8 cellular contexts compared by ENCODE assay signal in the genomic region with DNA sequence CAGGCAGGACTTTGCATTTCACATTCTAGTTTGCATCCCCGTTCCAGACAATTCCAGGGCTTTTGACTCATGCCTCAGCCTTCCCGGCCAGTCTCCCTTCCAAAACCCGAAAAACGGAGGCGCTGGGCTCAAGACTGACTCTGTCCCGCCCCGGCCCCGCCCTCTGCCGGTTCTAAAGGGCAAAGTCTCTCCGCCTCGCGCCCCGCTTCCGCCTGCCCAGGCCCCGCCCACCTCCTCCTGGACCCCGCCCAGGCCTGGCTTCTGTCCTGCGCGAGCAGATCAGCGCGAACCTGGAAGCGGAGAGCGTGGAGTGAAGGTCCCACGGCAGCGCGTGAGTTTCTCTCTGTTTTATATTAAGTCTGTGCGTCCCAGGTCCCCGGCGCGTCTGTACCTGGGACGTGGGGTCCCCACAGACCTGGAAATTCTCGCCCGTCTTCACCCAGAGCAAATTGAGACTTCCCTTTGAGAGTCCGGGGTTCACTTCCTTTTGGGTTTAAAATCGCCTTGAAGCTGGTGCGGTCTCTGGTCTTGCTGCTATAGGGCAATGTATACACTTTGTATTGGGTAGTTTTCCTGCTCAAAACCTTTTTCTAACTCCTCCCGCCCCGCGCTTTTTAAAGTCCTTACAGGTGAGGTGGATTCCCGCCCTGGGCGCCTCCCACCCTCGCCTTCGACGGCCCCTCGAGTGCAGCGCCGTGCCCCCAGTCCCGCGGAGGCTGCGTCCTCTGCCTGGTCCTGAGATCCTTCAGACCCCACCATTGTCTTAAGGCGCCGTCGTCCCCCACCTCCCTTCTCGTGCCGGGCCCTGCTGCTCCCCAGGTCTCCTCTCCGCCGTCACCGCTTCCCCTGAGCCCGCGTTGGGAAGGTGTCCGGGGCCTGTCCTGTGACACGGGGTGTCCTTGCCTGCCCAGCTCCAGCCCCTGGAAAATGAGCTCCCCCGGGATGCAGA. TPM values are rescaled to one million over a fixed set of nuclear protein-coding genes. Genes with fewer than 3 reads are reported as not detected.
DNase-seq lines count a peak whose midpoint lies in the region; ATAC-seq and TF ChIP-seq lines count a peak whose summit lies in the region.

No MANE protein-coding gene starts in this region.

- H3K27me3 Mint-ChIP-seq in T-helper 17 cell = no peaks in the 10 kb centered on the region

- peak overlapping the region; percentile 57 to 75 for H3K4me3 ChIP-seq in ascending aorta
- H3K4me3 ChIP-seq in hepatocyte = peak overlapping the region; percentile 78
- H3K4me3 ChIP-seq in rectal smooth muscle tissue (ENCODE audit: low read length) = peak overlapping the region; percentile 84
- H3K4me3 ChIP-seq in vagina = peak overlapping the region; percentile 76 to 77

- intact Hi-C loops in ascending aorta (cut with DNase I) = loop anchor here (1.0 to 2.0 kb wide), 5 partner anchors 31 to 89 kb away; a partner anchor contains a TSS
- intact Hi-C loops in vagina (cut with DNase I) = no loop called here

- TF ChIP-seq CTCF in GM12874 (IDR thresholded peaks at IDR 0.05; ENCODE audit: insufficient read depth, low read depth, low read length) (peak; percentile 28; the same call in 1 of the 2 replicates), ascending aorta (IDR thresholded peaks at IDR 0.05) (peak; percentile 20 to 37 (median 35)), hepatocyte (IDR thresholded peaks at IDR 0.05; ENCODE audit: poor library complexity) (peak; percentile 13), vagina (IDR thresholded peaks at IDR 0.05) (peak in 1 of 3 experiments; percentile 27)

- H3K27ac ChIP-seq in ascending aorta (peak overlapping the region; percentile 81 to 85), hepatocyte (peak overlapping the region; percentile 86), rectal smooth muscle tissue (ENCODE audit: low read depth, low read length) (peak overlapping the region; percentile 63), vagina (peak overlapping the region; percentile 91)

- H3K36me3 ChIP-seq in ascending aorta = peaks cover 3 to 4% of the 10 kb centered on the region in 2 donors
- H3K36me3 ChIP-seq in hepatocyte (replicated peaks; ENCODE audit: insufficient read depth, low read depth) = no peaks in the 10 kb centered on the region
- no peaks in the 10 kb centered on the region for H3K36me3 ChIP-seq in rectal smooth muscle tissue (ENCODE audit: control insufficient read depth, insufficient read depth, low read length)
- H3K36me3 ChIP-seq in vagina = no peaks in the 10 kb centered on the region

- DNase-seq in NCI-H128 (lab: John Stamatoyannopoulos, UW; ENCODE audit: unreplicated experiment) (peak; percentile 41), T-helper 17 cell (peak; percentile 88 to 91 (median 90)), ascending aorta (ENCODE audit: low spot score in 2 of 2) (peak; percentile 82 to 98), hepatocyte (ENCODE audit: low spot score) (peak; percentile 97), vagina (ENCODE audit: extremely low spot score in 2 of 2) (peak in 1 of 2 donors; percentile 94)

- ATAC-seq in HG02678 (IDR thresholded peaks at IDR 0.05; ENCODE audit: unreplicated experiment) (peak; percentile 95), T-helper 17 cell (peak; percentile 99)

- H3K9ac ChIP-seq in rectal smooth muscle tissue (ENCODE audit: low read length) = peak overlapping the region; percentile 52

- H3K27me3 ChIP-seq in ascending aorta (no peaks in the 10 kb centered on the region), hepatocyte (no peaks in the 10 kb centered on the region), rectal smooth muscle tissue (ENCODE audit: control insufficient read depth, insufficient read depth, low read length) (no peaks in the 10 kb centered on the region), vagina (no peaks in the 10 kb centered on the region)

- peak overlapping the region; percentile 98 for H3K4me3 Mint-ChIP-seq in T-helper 17 cell

- H2AFZ ChIP-seq in hepatocyte = peak overlapping the region; percentile 71

- H3K27ac Mint-ChIP-seq in T-helper 17 cell = peak overlapping the region; percentile 88

- peak in 1 of 2 donors; percentile 30 for TF ChIP-seq POLR2A in vagina (IDR thresholded peaks at IDR 0.05)

- H3K4me1 ChIP-seq in ascending aorta (peaks cover 0 to 8% of the 10 kb centered on the region in 2 donors), hepatocyte (ENCODE audit: insufficient read depth) (peaks cover 14% of the 10 kb centered on the region), rectal smooth muscle tissue (ENCODE audit: control insufficient read depth, insufficient read depth, low read length) (no peaks in the 10 kb centered on the region), vagina (peaks cover 15% of the 10 kb centered on the region)

- under 1% methylated on average over 39 of the region's 62 CpGs for WGBS in hepatocyte (ENCODE audit: low lambda C conversion rate, missing lambda C conversion rate)

- peaks cover 8% of the 10 kb centered on the region for H3K4me1 Mint-ChIP-seq in T-helper 17 cell

- H3K4me2 ChIP-seq in hepatocyte = peak overlapping the region; percentile 88

- no peaks in the 10 kb centered on the region for H4K20me1 ChIP-seq in hepatocyte (ENCODE audit: insufficient read depth, poor library complexity, severe bottlenecking)

- H3K9me2 ChIP-seq in hepatocyte (replicated peaks; ENCODE audit: insufficient read depth) = no peaks in the 10 kb centered on the region

- peaks cover 3% of the 10 kb centered on the region for H3K36me3 Mint-ChIP-seq in T-helper 17 cell (ENCODE audit: low read depth)

- H3K9me3 ChIP-seq in T-helper 17 cell (ENCODE audit: control insufficient read depth, low read length, poor library complexity, severe bottlenecking) (peaks cover 10% of the 10 kb centered on the region), ascending aorta (no peaks in the 10 kb centered on the region), hepatocyte (ENCODE audit: low read depth) (no peaks in the 10 kb centered on the region), vagina (no peaks in the 10 kb centered on the region)

- H3K79me2 ChIP-seq in hepatocyte = peaks cover 40% of the 10 kb centered on the region

RNA-seq across cellular contexts. Expression of a gene that starts 31.2 kb away (rescaled TPM):
- total RNA-seq in T-helper 17 cell (10 to 100 TPM; 14.9 to 19.0 TPM), ascending aorta (13.2 TPM), hepatocyte (15.2 TPM in 2 replicates), vagina (15.7 TPM)
- 5.3 and 9.3 TPM in 2 replicates for polyA plus RNA-seq in hepatocyte

RNA-seq across cellular contexts. Expression of a gene that starts 36.9 kb away (rescaled TPM):
- total RNA-seq in T-helper 17 cell = 10 to 100 TPM; 56.1 to 61.1 TPM
- total RNA-seq in ascending aorta = 29.1 TPM
- total RNA-seq in hepatocyte = 48.6 and 55.8 TPM in 2 replicates
- polyA plus RNA-seq in hepatocyte = 32.6 and 42.9 TPM in 2 replicates
- 78.6 TPM for total RNA-seq in vagina
